ENCODE assay signal across 30 cellular contexts in genomic region chr19:11423804-11424318, GRCh38. TPM values are rescaled to one million over a fixed set of nuclear protein-coding genes. Genes with fewer than 3 reads are reported as not detected.
DNase-seq lines count a peak whose midpoint lies in the region; ATAC-seq, FAIRE-seq and TF ChIP-seq lines count a peak whose summit lies in the region.
"Had no signal": no experiment of that assay in that cellular context is flagged by ENCODE, and none has a peak within 500 bp of the region (broad histone marks: within the 10 kb centered on the region; RNA-seq: fewer than 3 reads in every experiment).

No MANE protein-coding gene starts in this region.

- H3K4me1 Mint-ChIP-seq in activated naive CD4-positive, alpha-beta T cell treated with anti-CD3 and anti-CD28 coated beads, Interleukin-2, amount 50 U/mL, for 24 hours = peaks cover 36% of the 10 kb centered on the region

- no peaks in the 10 kb centered on the region for H3K9me3 Mint-ChIP-seq in activated naive CD4-positive, alpha-beta T cell treated with anti-CD3 and anti-CD28 coated beads, Interleukin-2, amount 50 U/mL, for 24 hours
- H3K9me3 Mint-ChIP-seq: activated B cell treated with CpG ODN at 0.5 μM for 24 hours; activated T-cell treated with anti-CD3 and anti-CD28 coated beads, Interleukin-2, amount 50 U/mL, for 4 hours had no signal

- H4K91ac ChIP-seq in IMR-90 (ENCODE audit: insufficient read depth, low read depth, low read length) = no peak overlapping the region

- dilution Hi-C loops in IMR-90 (cut with HindIII; ENCODE audit: low sequenced_read_pairs, unreplicated experiment) = no loop called here

- H2BK120ac ChIP-seq in IMR-90 (ENCODE audit: low read depth, low read length) = no peak overlapping the region

- H3K27me3 Mint-ChIP-seq in activated naive CD4-positive, alpha-beta T cell treated with anti-CD3 and anti-CD28 coated beads, Interleukin-2, amount 50 U/mL, for 24 hours = peaks cover 31% of the 10 kb centered on the region

- H3K27ac Mint-ChIP-seq in activated naive CD4-positive, alpha-beta T cell treated with anti-CD3 and anti-CD28 coated beads, Interleukin-2, amount 50 U/mL, for 24 hours = no peak overlapping the region

- no peak for TF ChIP-seq RAD21 in IMR-90 (IDR thresholded peaks at IDR 0.05; ENCODE audit: low read length)

- H2AFZ ChIP-seq in IMR-90 (replicated peaks; ENCODE audit: low read length, poor library complexity) = peak overlapping the region; percentile 56

- H3K9ac ChIP-seq in IMR-90 (ENCODE audit: low read depth, low read length) = no peak overlapping the region

- no peak for DNase-seq in activated naive CD4-positive, alpha-beta T cell treated with Interleukin-2 at 50 U/mL for 16 hours
- DNase-seq in IMR-90 (no peak), left lobe of liver (ENCODE audit: low spot score) (no peak), thyroid gland (peak; percentile 78 to 83), GM12891 (ENCODE audit: insufficient read length, low spot score) (no peak), NCI-H748 treated with DMSO at 0.1 percent for 48 hours (lab: John Stamatoyannopoulos, UW) (no peak)
- DNase-seq: ACHN; activated B cell treated with CpG ODN at 0.5 μM for 24 hours; activated CD4-positive, alpha-beta T cell treated with anti-CD3 and anti-CD28 coated beads, Interleukin-2, amount 50 U/mL, for 1 hour; activated T-cell treated with anti-CD3 and anti-CD28 coated beads, Interleukin-2, amount 50 U/mL, for 4 hours; brain microvascular endothelial cell; C1 segment of cervical spinal cord; COR-L47; KBM-7; left lung; mesendoderm; NCI-H1105 treated with DMSO at 0.1 percent for 48 hours; NCI-H2029 treated with DMSO at 0.1 percent for 48 hours; NCI-H226; NCI-H82; stimulated activated CD4-positive, alpha-beta T cell treated with anti-CD3 and anti-CD28 coated beads, Interleukin-1b, Interleukin-23, amount 100 ng/mL, for 48 hours; stimulated activated CD8-positive, alpha-beta memory T cell treated with anti-CD3 and anti-CD28 coated beads, Interleukin-4, amount 100 ng/mL, for 48 hours; trophoblast cell had no signal

- H3K27me3 ChIP-seq in IMR-90 (ENCODE audit: control insufficient read depth, insufficient read depth, low read length) (peaks cover 36% of the 10 kb centered on the region), thyroid gland (no peaks in the 10 kb centered on the region)

- in situ Hi-C loops in IMR-90 (cut with MboI; ENCODE audit: low sequenced_read_pairs) = no loop called here

- H2BK20ac ChIP-seq in IMR-90 (ENCODE audit: low read depth, low read length) = no peak overlapping the region

- H4K8ac ChIP-seq in IMR-90 (ENCODE audit: low read depth in 2 of 2, low read length in 2 of 2) = no peak overlapping the region

- CTCF ChIA-PET in IMR-90 (lab: Yijun Ruan, JAX) = interaction anchor here (0.8 kb wide), 1 partner anchor 41 kb away, joined by 3 read pairs; no protein-coding TSS in a partner anchor

- no peaks in the 10 kb centered on the region for H4K20me1 ChIP-seq in IMR-90 (ENCODE audit: insufficient read depth, low read length)

- H3K4me3 ChIP-seq in IMR-90 (ENCODE audit: insufficient read depth, low read depth, low read length) (no peak overlapping the region), thyroid gland (replicated peaks in 1 of 3) (no peak overlapping the region)
- H3K4me3 ChIP-seq: HAP-1, left lung, smooth muscle cell had no signal

- intact Hi-C loops in IMR-90 (cut with micrococcal nuclease) = loop anchor here (5.0 kb wide), 1 partner anchor 42 kb away; the partner anchor contains the start of gene EPOR
- intact Hi-C loops in thyroid gland (cut with DNase I) = no loop called here

- no peak overlapping the region for H2AK9ac ChIP-seq in IMR-90 (replicated peaks; ENCODE audit: low read depth, low read length, poor library complexity)

- no peak overlapping the region; the same call in 1 of the 2 replicates for H3K23ac ChIP-seq in IMR-90 (ENCODE audit: low read depth, low read length)

- no peak overlapping the region for H3K4ac ChIP-seq in IMR-90 (ENCODE audit: low read depth, low read length)

- 40% methylated on average over 2 of the region's 29 CpGs; no CpG with 5 or more reads in 1 of the 2 experiments for WGBS in IMR-90 (ENCODE audit: extremely low coverage in 2 of 2, insufficient read length in 1 of 2), 2 experiments
- WGBS in thyroid gland, 2 donors = 32 to 39% methylated on average over 18 to 25 of the region's 29 CpGs

- no peak overlapping the region for H2AK5ac ChIP-seq in IMR-90 (ENCODE audit: low read depth, low read length)

- no peak overlapping the region for H3K4me2 ChIP-seq in IMR-90 (ENCODE audit: low read depth, low read length)
- H3K4me2 ChIP-seq: smooth muscle cell had no signal

- BruUV-seq in IMR-90 (replicated peaks; lab: Mats Ljungman, UMichigan) = no TSS peak

- TF ChIP-seq POLR2A in IMR-90 (IDR thresholded peaks at IDR 0.05; ENCODE audit: low read depth, low read length) (no peak), thyroid gland (IDR thresholded peaks at IDR 0.05) (no peak), GM12891 (IDR thresholded peaks at IDR 0.05; ENCODE audit: low read depth, low read length) (no peak)

- no peaks in the 10 kb centered on the region for H3K9me3 ChIP-seq in IMR-90 (ENCODE audit: control insufficient read depth, insufficient read depth, low read length)
- no peaks in the 10 kb centered on the region for H3K9me3 ChIP-seq in thyroid gland
- H3K9me3 ChIP-seq: HAP-1, left lung had no signal

- no peaks in the 10 kb centered on the region for H3K36me3 ChIP-seq in IMR-90 (ENCODE audit: control insufficient read depth, insufficient read depth, low read length)
- no peaks in the 10 kb centered on the region for H3K36me3 ChIP-seq in thyroid gland
- H3K36me3 ChIP-seq: brain microvascular endothelial cell, HAP-1, left lung had no signal

- no peak overlapping the region for H4K5ac ChIP-seq in IMR-90 (ENCODE audit: low read depth, low read length)

- no peak overlapping the region for H3K18ac ChIP-seq in IMR-90 (ENCODE audit: low read depth, low read length)

- no peak overlapping the region for H3K56ac ChIP-seq in IMR-90 (ENCODE audit: extremely low read depth, insufficient read depth, low read length)

- H2BK15ac ChIP-seq in IMR-90 (ENCODE audit: low read depth, low read length) = no peak overlapping the region

- no peaks in the 10 kb centered on the region for H3K9me1 ChIP-seq in IMR-90 (ENCODE audit: insufficient read depth, low read length)

- H3K14ac ChIP-seq in IMR-90 (replicated peaks; ENCODE audit: low read depth, low read length) = no peak overlapping the region

- H3K79me1 ChIP-seq in IMR-90 (ENCODE audit: low read depth in 1 of 2, low read length in 2 of 2) = no peaks in the 10 kb centered on the region

- TF ChIP-seq CTCF in IMR-90 (conservative IDR thresholded peaks at IDR 0.05; ENCODE audit: low read depth, low read length) (no peak), thyroid gland (IDR thresholded peaks at IDR 0.05) (no peak)

- H3K4me1 ChIP-seq in IMR-90 (ENCODE audit: control insufficient read depth, insufficient read depth, low read length) (peaks cover 2% of the 10 kb centered on the region; the same call in 1 of the 2 replicates), thyroid gland (peaks cover 6 to 47% of the 10 kb centered on the region in 2 donors)
- H3K4me1 ChIP-seq: HAP-1 had no signal

- peak overlapping the region; percentile 71 for H3K4me3 Mint-ChIP-seq in activated naive CD4-positive, alpha-beta T cell treated with anti-CD3 and anti-CD28 coated beads, Interleukin-2, amount 50 U/mL, for 24 hours

- no peak for FAIRE-seq in GM12891 (lab: Jason Lieb, UNC)
- FAIRE-seq: GM12892 had no signal

- POLR2A ChIA-PET in IMR-90 (lab: Charles Lee; ENCODE audit: unreplicated experiment) = no interaction called here

- no peak overlapping the region for H2BK5ac ChIP-seq in IMR-90 (ENCODE audit: low read depth, low read length, poor library complexity, severe bottlenecking)

- H3K27ac ChIP-seq in IMR-90 (ENCODE audit: insufficient read depth, low read length) = no peak overlapping the region
- H3K27ac ChIP-seq in thyroid gland = no peak overlapping the region
- H3K27ac ChIP-seq: brain microvascular endothelial cell, left lung had no signal

- H3K36me3 Mint-ChIP-seq in activated naive CD4-positive, alpha-beta T cell treated with anti-CD3 and anti-CD28 coated beads, Interleukin-2, amount 50 U/mL, for 24 hours = no peaks in the 10 kb centered on the region

- ATAC-seq in IMR-90 (ENCODE audit: low read depth) (no peak), left lobe of liver (peak; percentile 18), GM21528 (IDR thresholded peaks at IDR 0.05; ENCODE audit: low FRiP score, unreplicated experiment) (no peak)
- ATAC-seq: activated T-cell treated with anti-CD3 and anti-CD28 coated beads, Interleukin-2, amount 50 U/mL, for 4 hours; left lung; Right ventricle myocardium inferior had no signal

RNA-seq across cellular contexts. Expression of gene RGL3, which starts 4.7 kb away (rescaled TPM):
- total RNA-seq in IMR-90 (2012; rRNA removed) = 0.18 TPM in 1 of 2 replicates, not detected in the other
- polyA plus RNA-seq in IMR-90 (2012; rRNA removed) = 0.34 and 0.62 TPM in 2 replicates
- polyA plus RNA-seq in IMR-90 (2012; cell fraction: cytosol; rRNA removed) = 0.27 and 0.48 TPM in 2 replicates
- polyA plus RNA-seq in IMR-90 (2012; cell fraction: nucleus; rRNA removed; ENCODE audit: low replicate concordance) = 10.2 and 19.9 TPM in 2 replicates
- 33.4 TPM for total RNA-seq in left lobe of liver
- total RNA-seq in thyroid gland = 100 to 1,000 TPM in 2 of 4 donors, 10 to 100 TPM in 2; 63.4 to 136 (median 101) TPM
- polyA plus RNA-seq in GM12891 (2012; ENCODE audit: low read depth, missing spikeins) = not detected
- total RNA-seq: MCF 10A had no signal

RNA-seq across cellular contexts. Expression of gene ODAD3, which starts 11.1 kb away (rescaled TPM):
- under 0.01 and 0.28 TPM in 2 replicates for total RNA-seq in IMR-90 (2012; rRNA removed)
- 0.04 and 0.44 TPM in 2 replicates for polyA plus RNA-seq in IMR-90 (2012; rRNA removed)
- 0.04 and 0.09 TPM in 2 replicates for polyA plus RNA-seq in IMR-90 (2012; cell fraction: cytosol; rRNA removed)
- polyA plus RNA-seq in IMR-90 (2012; cell fraction: nucleus; rRNA removed; ENCODE audit: low replicate concordance) = 0.64 and 0.76 TPM in 2 replicates
- 0.70 TPM for total RNA-seq in left lobe of liver
- total RNA-seq in thyroid gland = 1 to 10 TPM in 3 of 4 donors, under 1 TPM in 1; 0.96 to 6.8 (median 3.8) TPM
- polyA plus RNA-seq in GM12891 (2012; ENCODE audit: low read depth, missing spikeins) = 0.23 TPM
- total RNA-seq: smooth muscle cell had no signal

RNA-seq across cellular contexts. Expression of gene PRKCSH, which starts 11.6 kb away (rescaled TPM):
- total RNA-seq in IMR-90 (2012; rRNA removed) = 36.0 and 55.8 TPM in 2 replicates
- 252 and 272 TPM in 2 replicates for polyA plus RNA-seq in IMR-90 (2012; rRNA removed)
- polyA plus RNA-seq in IMR-90 (2012; cell fraction: cytosol; rRNA removed) = 208 and 303 TPM in 2 replicates
- polyA plus RNA-seq in IMR-90 (2012; cell fraction: nucleus; rRNA removed; ENCODE audit: low replicate concordance) = 310 and 537 TPM in 2 replicates
- 218 TPM for total RNA-seq in left lobe of liver
- 100 to 1,000 TPM; 142 to 198 (median 178) TPM for total RNA-seq in thyroid gland
- polyA plus RNA-seq in GM12891 (2012; ENCODE audit: low read depth, missing spikeins) = 168 TPM

RNA-seq across cellular contexts. Expression of gene EPOR, which starts 39.7 kb away (rescaled TPM):
- total RNA-seq in IMR-90 (2012; rRNA removed) (3.1 and 4.3 TPM in 2 replicates), left lobe of liver (11.9 TPM), thyroid gland (10 to 100 TPM; 16.8 to 48.0 (median 31.3) TPM)
- 10.1 and 12.0 TPM in 2 replicates for polyA plus RNA-seq in IMR-90 (2012; rRNA removed)
- 11.5 and 12.4 TPM in 2 replicates for polyA plus RNA-seq in IMR-90 (2012; cell fraction: cytosol; rRNA removed)
- 9.7 and 21.2 TPM in 2 replicates for polyA plus RNA-seq in IMR-90 (2012; cell fraction: nucleus; rRNA removed; ENCODE audit: low replicate concordance)
- polyA plus RNA-seq in GM12891 (2012; ENCODE audit: low read depth, missing spikeins) = 2.4 TPM

RNA-seq across cellular contexts. Expression of gene SWSAP1, which starts 49.4 kb away (rescaled TPM):
- total RNA-seq in IMR-90 (2012; rRNA removed) (0.36 and 0.56 TPM in 2 replicates), left lobe of liver (2.6 TPM), thyroid gland (1 to 10 TPM; 2.3 to 4.3 (median 3.4) TPM)
- 1.6 and 2.0 TPM in 2 replicates for polyA plus RNA-seq in IMR-90 (2012; rRNA removed)
- polyA plus RNA-seq in IMR-90 (2012; cell fraction: cytosol; rRNA removed) = 1.2 and 1.5 TPM in 2 replicates
- polyA plus RNA-seq in IMR-90 (2012; cell fraction: nucleus; rRNA removed; ENCODE audit: low replicate concordance) = 1.1 and 1.2 TPM in 2 replicates
- 1.9 TPM for polyA plus RNA-seq in GM12891 (2012; ENCODE audit: low read depth, missing spikeins)

Comparison
In these comparisons a context has a peak if more than half of its experiments do, and no peak if none do; other contexts are left out.
1. DNase-seq: peak in thyroid gland (2 of 2); none in activated naive CD4-positive, alpha-beta T cell treated with Interleukin-2 at 50 U/mL for 16 hours (single experiment), IMR-90 (single experiment), left lobe of liver (single experiment), GM12891 (single experiment) and NCI-H748 treated with DMSO at 0.1 percent for 48 hours (single experiment).
2. RNA of gene RGL3, which starts 4.7 kb away (total RNA-seq): 63.4 to 136 TPM in thyroid gland and 33.4 TPM in left lobe of liver (single experiment); 0.18 TPM in IMR-90; every median in the first group is over 10 times any median in the second.